ENCODE assay signal across 24 cellular contexts in genomic region chr7:79615466-79615865, GRCh38.
DNase-seq lines count a peak whose midpoint lies in the region; ATAC-seq, FAIRE-seq and TF ChIP-seq lines count a peak whose summit lies in the region.
"Had no signal": no experiment of that assay in that cellular context is flagged by ENCODE, and none has a peak within 500 bp of the region (broad histone marks: within the 10 kb centered on the region; RNA-seq: fewer than 3 reads in every experiment).

No MANE protein-coding gene starts in this region.

- H3K27ac Mint-ChIP-seq in activated T-helper 2 cell treated with anti-CD3 and anti-CD28 coated beads, Interferon-gamma antibody, Interleukin-2, Interleukin-4, amounts not matched to agents 10 μg/mL and 5 μg/mL and 100 μg/mL, durations not matched to agents 14 hours and 24 hours and 36 hours: no peak overlapping the region
- no peak overlapping the region for H3K27ac Mint-ChIP-seq in activated naive CD4-positive, alpha-beta T cell treated with anti-CD3 and anti-CD28 coated beads for 36 hours
- H3K27ac Mint-ChIP-seq: CD4-positive, alpha-beta T cell had no signal

- H3K4me1 ChIP-seq in HUES48 (ENCODE audit: control insufficient read depth, insufficient read depth, low read length): peaks cover 10% of the 10 kb centered on the region
- H3K4me1 ChIP-seq in osteoblast (ENCODE audit: insufficient read depth, low read length): no peaks in the 10 kb centered on the region
- H3K4me1 ChIP-seq: BLaER1, HAP-1 had no signal

- no peak overlapping the region for H3K4me3 Mint-ChIP-seq in activated T-helper 2 cell treated with anti-CD3 and anti-CD28 coated beads, Interferon-gamma antibody, Interleukin-2, Interleukin-4, amounts not matched to agents 10 μg/mL and 5 μg/mL and 100 μg/mL, durations not matched to agents 14 hours and 24 hours and 36 hours (ENCODE audit: low read depth)
- no peak overlapping the region for H3K4me3 Mint-ChIP-seq in activated naive CD4-positive, alpha-beta T cell treated with anti-CD3 and anti-CD28 coated beads for 36 hours
- H3K4me3 Mint-ChIP-seq: CD4-positive, alpha-beta T cell; IgD-negative memory B cell had no signal

- H3K79me2 ChIP-seq in osteoblast (ENCODE audit: insufficient read depth, low read length): no peaks in the 10 kb centered on the region

- no peaks in the 10 kb centered on the region for H3K27me3 Mint-ChIP-seq in activated T-helper 2 cell treated with anti-CD3 and anti-CD28 coated beads, Interferon-gamma antibody, Interleukin-2, Interleukin-4, amounts not matched to agents 10 μg/mL and 5 μg/mL and 100 μg/mL, durations not matched to agents 14 hours and 24 hours and 36 hours (ENCODE audit: low read depth)
- no peaks in the 10 kb centered on the region for H3K27me3 Mint-ChIP-seq in activated naive CD4-positive, alpha-beta T cell treated with anti-CD3 and anti-CD28 coated beads for 36 hours (ENCODE audit: low read depth)
- H3K27me3 Mint-ChIP-seq: CD4-positive, alpha-beta T cell; IgD-negative memory B cell had no signal

- in situ Hi-C loops in SK-MEL-5 (cut with HindIII; ENCODE audit: low pct_unique_long_range_greater_than_20kb, low sequenced_read_pairs): no loop called here

- H3K36me3 Mint-ChIP-seq in activated T-helper 2 cell treated with anti-CD3 and anti-CD28 coated beads, Interferon-gamma antibody, Interleukin-2, Interleukin-4, amounts not matched to agents 10 μg/mL and 5 μg/mL and 100 μg/mL, durations not matched to agents 14 hours and 24 hours and 36 hours (ENCODE audit: low read depth): no peaks in the 10 kb centered on the region
- no peaks in the 10 kb centered on the region for H3K36me3 Mint-ChIP-seq in activated naive CD4-positive, alpha-beta T cell treated with anti-CD3 and anti-CD28 coated beads for 36 hours (ENCODE audit: low read depth)
- H3K36me3 Mint-ChIP-seq: IgD-negative memory B cell had no signal

- no peaks in the 10 kb centered on the region for H3K9me3 Mint-ChIP-seq in activated T-helper 2 cell treated with anti-CD3 and anti-CD28 coated beads, Interferon-gamma antibody, Interleukin-2, Interleukin-4, amounts not matched to agents 10 μg/mL and 5 μg/mL and 100 μg/mL, durations not matched to agents 14 hours and 24 hours and 36 hours
- peaks cover 4% of the 10 kb centered on the region for H3K9me3 Mint-ChIP-seq in activated naive CD4-positive, alpha-beta T cell treated with anti-CD3 and anti-CD28 coated beads for 36 hours

- FAIRE-seq in frontal cortex (lab: Jason Lieb, UNC): no peak
- FAIRE-seq: GM12891 had no signal

- H3K9ac ChIP-seq in HUES48 (ENCODE audit: low read depth, low read length): no peak overlapping the region
- H3K9ac ChIP-seq: BLaER1, GM23248 had no signal

- no peak for ATAC-seq in HG03460 (IDR thresholded peaks at IDR 0.05; ENCODE audit: unreplicated experiment)

- H3K4me3 ChIP-seq in HUES48 (ENCODE audit: low read depth, low read length) (no peak overlapping the region), osteoblast (ENCODE audit: insufficient read depth, low read length) (no peak overlapping the region)
- H3K4me3 ChIP-seq: BLaER1, GM23248, HAP-1, SK-N-MC had no signal

- CTCF ChIA-PET in activated naive CD4-positive, alpha-beta T cell treated with anti-CD3 and anti-CD28 coated beads for 36 hours (lab: Charles Lee): no interaction called here

- H3K36me3 ChIP-seq in HUES48 (ENCODE audit: control insufficient read depth, insufficient read depth, low read length) (no peaks in the 10 kb centered on the region), osteoblast (ENCODE audit: insufficient read depth, low read length) (no peaks in the 10 kb centered on the region)
- H3K36me3 ChIP-seq: BLaER1, HAP-1 had no signal

- H2AFZ ChIP-seq in osteoblast (ENCODE audit: low read length): no peak overlapping the region
- H2AFZ ChIP-seq: GM23248 had no signal

- H3K4me1 Mint-ChIP-seq in activated T-helper 2 cell treated with anti-CD3 and anti-CD28 coated beads, Interferon-gamma antibody, Interleukin-2, Interleukin-4, amounts not matched to agents 10 μg/mL and 5 μg/mL and 100 μg/mL, durations not matched to agents 14 hours and 24 hours and 36 hours (ENCODE audit: low read depth): no peaks in the 10 kb centered on the region
- H3K4me1 Mint-ChIP-seq in activated naive CD4-positive, alpha-beta T cell treated with anti-CD3 and anti-CD28 coated beads for 36 hours (ENCODE audit: low read depth): no peaks in the 10 kb centered on the region
- H3K4me1 Mint-ChIP-seq: IgD-negative memory B cell had no signal

- intact Hi-C loops in activated T-helper 2 cell treated with anti-CD3 and anti-CD28 coated beads, Interferon-gamma antibody, Interleukin-2, Interleukin-4, amounts not matched to agents 10 μg/mL and 5 μg/mL and 100 μg/mL, durations not matched to agents 14 hours and 24 hours and 36 hours (cut with micrococcal nuclease): no loop called here
- intact Hi-C loops in activated naive CD4-positive, alpha-beta T cell treated with anti-CD3 and anti-CD28 coated beads for 36 hours (cut with micrococcal nuclease): no loop called here

- H3K9me3 ChIP-seq in HUES48 (ENCODE audit: control insufficient read depth, insufficient read depth, low read length) (no peaks in the 10 kb centered on the region; the same call in 1 of the 2 replicates), osteoblast (ENCODE audit: low read depth, low read length) (no peaks in the 10 kb centered on the region)
- H3K9me3 ChIP-seq: HAP-1 had no signal

- no peak overlapping the region for H3K4me2 ChIP-seq in osteoblast (ENCODE audit: insufficient read depth, low read length)
- H3K4me2 ChIP-seq: BLaER1 had no signal

- peak overlapping the region; percentile 38 for H3K27ac ChIP-seq in HUES48 (ENCODE audit: low read depth, low read length)
- H3K27ac ChIP-seq in epithelial cell of prostate: peak overlapping the region; percentile 7
- H3K27ac ChIP-seq in osteoblast (ENCODE audit: low read depth, low read length): no peak overlapping the region
- H3K27ac ChIP-seq: BLaER1, GM23248, HL-60, SK-N-MC had no signal

- DNase-seq in SK-MEL-5 (ENCODE audit: low read depth, low spot score) (peak; percentile 90), epithelial cell of prostate (ENCODE audit: low read depth, low spot score) (no peak), osteoblast (ENCODE audit: insufficient read length, low spot score, missing footprints) (peak; percentile 21), frontal cortex (ENCODE audit: low spot score in 2 of 2) (no peak)
- no peak for DNase-seq in activated T-helper 2 cell treated with anti-CD3 and anti-CD28 coated beads, Interferon-gamma antibody, Interleukin-2, Interleukin-4, amounts not matched to agents 10 μg/mL and 5 μg/mL and 100 μg/mL, durations not matched to agents 14 hours and 24 hours and 36 hours (ENCODE audit: low spot score)
- DNase-seq in activated naive CD4-positive, alpha-beta T cell treated with anti-CD3 and anti-CD28 coated beads for 36 hours: no peak
- DNase-seq: CD4-positive, alpha-beta T cell; DMS153; GM23248; MV-4-11; NCI-H1105 treated with DMSO at 0.1 percent for 48 hours; NCI-H2081; NCI-H2171 treated with DMSO at 0.1 percent for 48 hours; NCI-H526; OCI-M1; Right ventricle myocardium superior had no signal

- no peak for TF ChIP-seq CTCF in osteoblast (IDR thresholded peaks at IDR 0.05; ENCODE audit: extremely low read depth, low read depth, low read length)

- no peaks in the 10 kb centered on the region for H3K27me3 ChIP-seq in HUES48 (ENCODE audit: control insufficient read depth, insufficient read depth, low read length)
- peaks cover 3% of the 10 kb centered on the region for H3K27me3 ChIP-seq in osteoblast (ENCODE audit: insufficient read depth, low read length)
- H3K27me3 ChIP-seq: BLaER1 had no signal

- no peaks in the 10 kb centered on the region for H4K20me1 ChIP-seq in osteoblast (ENCODE audit: insufficient read depth, low read length)
- H4K20me1 ChIP-seq: BLaER1 had no signal

Comparison
In these comparisons a context has a peak if more than half of its experiments do, and no peak if none do; other contexts are left out.
1. DNase-seq: peak in SK-MEL-5 (single experiment) and osteoblast (single experiment); none in epithelial cell of prostate (single experiment), activated T-helper 2 cell treated with anti-CD3 and anti-CD28 coated beads, Interferon-gamma antibody, Interleukin-2, Interleukin-4, amounts not matched to agents 10 μg/mL and 5 μg/mL and 100 μg/mL, durations not matched to agents 14 hours and 24 hours and 36 hours (single experiment), activated naive CD4-positive, alpha-beta T cell treated with anti-CD3 and anti-CD28 coated beads for 36 hours (single experiment) and frontal cortex (0 of 2).